8 cellular contexts compared by ENCODE assay signal in the genomic region with DNA sequence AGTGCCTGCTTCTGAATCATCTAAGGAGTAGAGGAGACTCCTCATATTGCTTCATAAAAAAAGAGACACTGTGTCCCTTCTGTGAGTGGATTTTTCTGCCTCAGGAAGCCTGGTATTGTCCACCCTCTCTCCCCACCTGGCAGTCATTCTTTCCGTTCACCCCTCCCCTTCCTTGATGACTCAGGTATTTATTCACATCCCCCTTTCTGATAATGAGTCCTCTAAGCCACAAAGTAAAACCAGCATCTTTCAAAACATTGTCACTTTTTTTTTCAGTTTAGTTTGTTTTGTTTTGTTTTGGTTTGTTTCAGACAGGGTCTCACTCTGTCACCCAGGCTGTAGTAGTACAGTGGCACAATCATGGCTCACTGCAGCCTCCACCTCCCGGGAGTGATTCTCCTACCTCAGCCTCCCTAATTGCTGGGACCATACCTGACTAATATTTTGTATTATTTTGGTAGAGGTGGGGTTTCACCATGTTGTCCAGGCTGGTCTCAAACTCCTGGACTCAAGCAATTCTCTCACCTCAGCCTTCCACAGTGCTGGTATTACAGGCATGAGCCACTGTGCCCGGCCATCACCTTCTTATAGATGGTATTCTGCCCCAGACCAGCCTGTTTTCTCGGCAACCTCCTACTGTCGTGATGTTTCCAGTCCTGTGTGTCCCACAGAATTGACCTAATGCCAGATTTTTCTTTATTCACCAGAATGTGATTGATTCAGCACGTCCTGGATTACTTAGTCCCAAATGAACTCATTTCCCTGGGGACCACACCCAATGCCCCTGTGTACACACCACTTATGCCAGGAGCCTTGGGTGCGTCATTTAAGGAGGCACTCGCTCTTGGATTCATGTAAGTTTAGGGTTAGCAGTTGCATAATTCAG.
DNase-seq lines count a peak whose midpoint lies in the region; ATAC-seq and TF ChIP-seq lines count a peak whose summit lies in the region.

No MANE protein-coding gene starts in this region.

- no peak for TF ChIP-seq POLR2A in esophagus muscularis mucosa (IDR thresholded peaks at IDR 0.05; ENCODE audit: low read depth)
- TF ChIP-seq POLR2A in sigmoid colon (IDR thresholded peaks at IDR 0.05) = no peak

- H3K36me3 ChIP-seq in esophagus muscularis mucosa (no peaks in the 10 kb centered on the region), sigmoid colon (no peaks in the 10 kb centered on the region)

- no peak overlapping the region for H3K27ac ChIP-seq in esophagus muscularis mucosa (replicated peaks in 1 of 4)
- H3K27ac ChIP-seq in sigmoid colon = no peak overlapping the region

- H3K9me3 Mint-ChIP-seq in T-helper 1 cell treated with Interleukin-12 subunit alpha and Interleukin-12 subunit beta and Interleukin-4 antibody, amounts not matched to agents 30 μg/mL and 1 μg/mL, for 36 hours = no peaks in the 10 kb centered on the region

- ATAC-seq in GM19351 (IDR thresholded peaks at IDR 0.05; ENCODE audit: unreplicated experiment) (peak; percentile 94), HG03159 (IDR thresholded peaks at IDR 0.05; ENCODE audit: unreplicated experiment) (peak; percentile 92)

- H3K9me3 ChIP-seq in esophagus muscularis mucosa (no peaks in the 10 kb centered on the region), sigmoid colon (no peaks in the 10 kb centered on the region)

- peak overlapping the region; percentile 32 for H3K27ac Mint-ChIP-seq in T-helper 1 cell treated with Interleukin-12 subunit alpha and Interleukin-12 subunit beta and Interleukin-4 antibody, amounts not matched to agents 30 μg/mL and 1 μg/mL, for 36 hours

- TF ChIP-seq EP300 in esophagus muscularis mucosa (IDR thresholded peaks at IDR 0.05) = no peak
- no peak for TF ChIP-seq EP300 in sigmoid colon (IDR thresholded peaks at IDR 0.05)

- TF ChIP-seq CTCF in esophagus muscularis mucosa (IDR thresholded peaks at IDR 0.05) (no peak), sigmoid colon (IDR thresholded peaks at IDR 0.05) (no peak)

- peak; percentile 61 for DNase-seq in CD1c-positive myeloid dendritic cell (ENCODE audit: extremely low spot score)
- DNase-seq in glomerular visceral epithelial cell (ENCODE audit: extremely low spot score) = peak; percentile 39
- no peak for DNase-seq in SK-N-DZ (ENCODE audit: low spot score)
- DNase-seq in esophagus muscularis mucosa (ENCODE audit: extremely low spot score) = no peak
- no peak for DNase-seq in sigmoid colon

- intact Hi-C loops in esophagus muscularis mucosa (cut with DNase I) (no loop called here), sigmoid colon (cut with DNase I) (no loop called here)

- H3K4me3 ChIP-seq in esophagus muscularis mucosa (no peak overlapping the region), sigmoid colon (no peak overlapping the region)

- no peaks in the 10 kb centered on the region for H3K27me3 ChIP-seq in esophagus muscularis mucosa
- H3K27me3 ChIP-seq in sigmoid colon = no peaks in the 10 kb centered on the region

- peaks cover 13 to 33% (median 22%) of the 10 kb centered on the region in 4 donors for H3K4me1 ChIP-seq in esophagus muscularis mucosa
- H3K4me1 ChIP-seq in sigmoid colon = peaks cover 0 to 5% (median 2%) of the 10 kb centered on the region in 4 donors

- no peaks in the 10 kb centered on the region for H3K36me3 Mint-ChIP-seq in T-helper 1 cell treated with Interleukin-12 subunit alpha and Interleukin-12 subunit beta and Interleukin-4 antibody, amounts not matched to agents 30 μg/mL and 1 μg/mL, for 36 hours (ENCODE audit: low read depth)

- peaks cover 26% of the 10 kb centered on the region for H3K27me3 Mint-ChIP-seq in T-helper 1 cell treated with Interleukin-12 subunit alpha and Interleukin-12 subunit beta and Interleukin-4 antibody, amounts not matched to agents 30 μg/mL and 1 μg/mL, for 36 hours (ENCODE audit: low read depth)

- 78% methylated on average over 8 of the region's 8 CpGs for WGBS in esophagus muscularis mucosa
- WGBS in sigmoid colon, 2 donors = 26 to 66% methylated on average over 8 of the region's 8 CpGs

- no peak overlapping the region for H3K4me3 Mint-ChIP-seq in T-helper 1 cell treated with Interleukin-12 subunit alpha and Interleukin-12 subunit beta and Interleukin-4 antibody, amounts not matched to agents 30 μg/mL and 1 μg/mL, for 36 hours

- peaks cover 11% of the 10 kb centered on the region for H3K4me1 Mint-ChIP-seq in T-helper 1 cell treated with Interleukin-12 subunit alpha and Interleukin-12 subunit beta and Interleukin-4 antibody, amounts not matched to agents 30 μg/mL and 1 μg/mL, for 36 hours (ENCODE audit: low read depth)

Comparison
In these comparisons a context has a peak if more than half of its experiments do, and no peak if none do; other contexts are left out.
1. DNase-seq: peak in CD1c-positive myeloid dendritic cell (single experiment) and glomerular visceral epithelial cell (single experiment); none in SK-N-DZ (single experiment), esophagus muscularis mucosa (single experiment) and sigmoid colon (single experiment).